ENCODE assay signal across 12 cellular contexts in genomic region chr9:136542246-136543041, GRCh38. TPM values are rescaled to one million over a fixed set of nuclear protein-coding genes. Genes with fewer than 3 reads are reported as not detected.
A peak's percentile ranks its signal among the peaks of the same experiment; 100 is the strongest.
DNase-seq lines count a peak whose midpoint lies in the region; ATAC-seq and TF ChIP-seq lines count a peak whose summit lies in the region.
"Had no signal": no experiment of that assay in that cellular context is flagged by ENCODE, and none has a peak within 500 bp of the region (broad histone marks: within the 10 kb centered on the region; RNA-seq: fewer than 3 reads in every experiment).

No MANE protein-coding gene starts in this region.

- no peak overlapping the region for H4K8ac ChIP-seq in H9 (replicated peaks; ENCODE audit: insufficient read length, low read depth, low read length)

- peaks cover 10% of the 10 kb centered on the region for H3K23me2 ChIP-seq in H9 (ENCODE audit: insufficient read length, low read depth, low read length, poor library complexity, severe bottlenecking)

- peaks cover 2% of the 10 kb centered on the region; the same call in 1 of the 2 replicates for H3K79me2 ChIP-seq in H9 (ENCODE audit: insufficient read depth, low read length)

- H3K9me3 Mint-ChIP-seq in activated CD4-positive, alpha-beta T cell treated with anti-CD3 and anti-CD28 coated beads for 36 hours (ENCODE audit: low read depth) = no peaks in the 10 kb centered on the region
- no peaks in the 10 kb centered on the region for H3K9me3 Mint-ChIP-seq in activated T-helper 17 cell treated with anti-CD3 and anti-CD28 coated beads, Interleukin-2, amount 50 U/mL, for 72 hours
- H3K9me3 Mint-ChIP-seq in immature natural killer cell = no peaks in the 10 kb centered on the region
- H3K9me3 Mint-ChIP-seq in H9 = no peaks in the 10 kb centered on the region

- H3T11ph ChIP-seq in H9 (ENCODE audit: low read length) = no peak overlapping the region

- H2BK5ac ChIP-seq in H9 (ENCODE audit: insufficient read length, low read length) = no peak overlapping the region

- H3K4me1 ChIP-seq in spleen (peaks cover 60 to 90% (median 83%) of the 10 kb centered on the region in 6 donors), H9 (ENCODE audit: insufficient read depth, low read length) (no peaks in the 10 kb centered on the region)

- no peak overlapping the region for H2BK20ac ChIP-seq in H9 (ENCODE audit: low read depth, low read length, poor library complexity, severe bottlenecking)

- peaks cover 30% of the 10 kb centered on the region for H3K36me3 Mint-ChIP-seq in activated CD4-positive, alpha-beta T cell treated with anti-CD3 and anti-CD28 coated beads for 36 hours (ENCODE audit: low read depth)
- peaks cover 61% of the 10 kb centered on the region for H3K36me3 Mint-ChIP-seq in activated T-helper 17 cell treated with anti-CD3 and anti-CD28 coated beads, Interleukin-2, amount 50 U/mL, for 72 hours (ENCODE audit: low read depth)
- peaks cover 0 to 5% (median under 1%) of the 10 kb centered on the region in 3 donors for H3K36me3 Mint-ChIP-seq in immature natural killer cell
- H3K36me3 Mint-ChIP-seq in H9 (ENCODE audit: insufficient read depth in 1 of 3, low read depth in 3 of 3) = peaks cover 9 to 49% (median 36%) of the 10 kb centered on the region in 3 experiments; a peak in 6 of 7 replicates

- POLR2A ChIA-PET in activated CD4-positive, alpha-beta T cell treated with anti-CD3 and anti-CD28 coated beads for 36 hours (lab: Charles Lee) = no interaction called here

- no peak overlapping the region for H2AFZ ChIP-seq in H9 (ENCODE audit: low read length)
- H2AFZ ChIP-seq: hepatocyte had no signal

- DNase-seq in activated CD4-positive, alpha-beta T cell treated with anti-CD3 and anti-CD28 coated beads for 36 hours = no peak
- no peak for DNase-seq in activated CD4-positive, alpha-beta T cell treated with anti-CD3 and anti-CD28 coated beads for 4 hours
- no peak for DNase-seq in immature natural killer cell
- no peak for DNase-seq in spleen
- no peak for DNase-seq in H9
- DNase-seq: NCI-H226 had no signal

- no peak overlapping the region for H4K91ac ChIP-seq in H9 (ENCODE audit: insufficient read length, low read depth, low read length)

- no peak overlapping the region for H3K23ac ChIP-seq in H9 (ENCODE audit: insufficient read length, low read depth, low read length)

- no peaks in the 10 kb centered on the region for H3K9me3 ChIP-seq in spleen
- no peaks in the 10 kb centered on the region for H3K9me3 ChIP-seq in H9 (ENCODE audit: control insufficient read depth, low read depth, low read length)

- peaks cover 69% of the 10 kb centered on the region for H3K4me1 Mint-ChIP-seq in activated CD4-positive, alpha-beta T cell treated with anti-CD3 and anti-CD28 coated beads for 36 hours
- H3K4me1 Mint-ChIP-seq in activated T-helper 17 cell treated with anti-CD3 and anti-CD28 coated beads, Interleukin-2, amount 50 U/mL, for 72 hours = peaks cover 28% of the 10 kb centered on the region
- H3K4me1 Mint-ChIP-seq in immature natural killer cell (peaks cover 70% of the 10 kb centered on the region in 2 donors), H9 (peaks cover 17 to 32% of the 10 kb centered on the region in 2 experiments)

- 61 to 80% (median 76%) methylated on average over 28 of the region's 28 CpGs for WGBS in spleen, 5 donors
- no CpG with 5 or more reads among the region's 28 CpGs for WGBS in H9 (ENCODE audit: extremely low coverage, insufficient read length, low lambda C conversion rate)

- H3K27me3 Mint-ChIP-seq in activated CD4-positive, alpha-beta T cell treated with anti-CD3 and anti-CD28 coated beads for 36 hours = no peaks in the 10 kb centered on the region
- no peaks in the 10 kb centered on the region for H3K27me3 Mint-ChIP-seq in activated T-helper 17 cell treated with anti-CD3 and anti-CD28 coated beads, Interleukin-2, amount 50 U/mL, for 72 hours
- H3K27me3 Mint-ChIP-seq in immature natural killer cell (ENCODE audit: low read depth in 3 of 3) (peaks cover 14 to 15% (median 15%) of the 10 kb centered on the region in 3 donors), H9 (ENCODE audit: low read depth) (no peaks in the 10 kb centered on the region; the same call in 1 of the 2 replicates)

- H3K79me1 ChIP-seq in H9 (ENCODE audit: insufficient read depth, low read depth, low read length, poor library complexity, severe bottlenecking) = peaks cover 15% of the 10 kb centered on the region

- H3K36me3 ChIP-seq in spleen = peaks cover 0 to 44% (median 11%) of the 10 kb centered on the region in 6 donors
- H3K36me3 ChIP-seq: cardiac muscle cell had no signal

- no peak overlapping the region for H3K18ac ChIP-seq in H9 (ENCODE audit: insufficient read length, low read depth, low read length)

- H3K14ac ChIP-seq in H9 (ENCODE audit: insufficient read depth, low read length) = no peak overlapping the region

- no peak overlapping the region for H2BK12ac ChIP-seq in H9 (ENCODE audit: insufficient read length, low read depth, low read length)

- intact Hi-C loops in activated CD4-positive, alpha-beta T cell treated with anti-CD3 and anti-CD28 coated beads for 36 hours (cut with DNase I, micrococcal nuclease) = no loop called here
- intact Hi-C loops in spleen (cut with DNase I; ENCODE audit: low total_unique reads) = no loop called here

- no peak overlapping the region for H3K4ac ChIP-seq in H9 (ENCODE audit: low read depth, low read length)

- no peak overlapping the region for H4K5ac ChIP-seq in H9 (ENCODE audit: insufficient read length, low read depth, low read length)

- no peak overlapping the region for H2AK5ac ChIP-seq in H9 (ENCODE audit: insufficient read length, low read length)

- no peak for TF ChIP-seq POLR2A in spleen (IDR thresholded peaks at IDR 0.05)

- no peak overlapping the region for H2BK15ac ChIP-seq in H9 (ENCODE audit: low read depth, low read length)

- no peak overlapping the region for H2BK120ac ChIP-seq in H9 (ENCODE audit: low read depth, low read length, poor library complexity, severe bottlenecking)

- peaks cover 2% of the 10 kb centered on the region for H4K20me1 ChIP-seq in H9 (ENCODE audit: control insufficient read depth, insufficient read depth, insufficient read length)

- TF ChIP-seq CTCF in spleen (IDR thresholded peaks at IDR 0.05 in 8 of 11, conservative IDR thresholded peaks at IDR 0.05 in 3 of 11) = no peak
- no peak for TF ChIP-seq CTCF in H9 (conservative IDR thresholded peaks at IDR 0.05)

- H3K27me3 ChIP-seq in spleen (replicated peaks in 1 of 7) (no peaks in the 10 kb centered on the region), H9 (ENCODE audit: insufficient read depth, low read length) (no peaks in the 10 kb centered on the region)
- H3K27me3 ChIP-seq: cardiac muscle cell had no signal

- H3K27ac ChIP-seq in spleen (peak overlapping the region in 7 of 8 donors; percentile 92 to 100 (median 99)), H9 (ENCODE audit: insufficient read length, low read depth, low read length) (no peak overlapping the region)
- H3K27ac ChIP-seq: cardiac muscle cell, hepatocyte had no signal

- no peak overlapping the region for H3K4me2 ChIP-seq in H9 (ENCODE audit: insufficient read depth, insufficient read length, low read length)
- H3K4me2 ChIP-seq: hepatocyte had no signal

- H3K9ac ChIP-seq in H9 (ENCODE audit: extremely low read depth, insufficient read length, low read length) = no peak overlapping the region

- peak overlapping the region in 4 of 8 donors; percentile 4 to 95 (median 90) for H3K4me3 ChIP-seq in spleen
- H3K4me3 ChIP-seq: cardiac muscle cell, hepatocyte, K562 had no signal

- CTCF ChIA-PET in activated CD4-positive, alpha-beta T cell treated with anti-CD3 and anti-CD28 coated beads for 36 hours (lab: Charles Lee) = interaction anchor here (0.6 kb wide), 1 partner anchor 235 kb away, joined by 3 read pairs; no protein-coding TSS in a partner anchor

- peak overlapping the region; percentile 92 for H3K4me3 Mint-ChIP-seq in activated CD4-positive, alpha-beta T cell treated with anti-CD3 and anti-CD28 coated beads for 36 hours
- peak overlapping the region; percentile 83 for H3K4me3 Mint-ChIP-seq in activated T-helper 17 cell treated with anti-CD3 and anti-CD28 coated beads, Interleukin-2, amount 50 U/mL, for 72 hours
- H3K4me3 Mint-ChIP-seq in immature natural killer cell (peak overlapping the region; percentile 88 to 92 (median 90)), H9 (peak overlapping the region in 1 of 2 experiments; percentile 89; a peak in 2 of 5 replicates)

- H3K27ac Mint-ChIP-seq in activated CD4-positive, alpha-beta T cell treated with anti-CD3 and anti-CD28 coated beads for 36 hours = peak overlapping the region; percentile 24
- no peak overlapping the region for H3K27ac Mint-ChIP-seq in activated T-helper 17 cell treated with anti-CD3 and anti-CD28 coated beads, Interleukin-2, amount 50 U/mL, for 72 hours
- H3K27ac Mint-ChIP-seq in immature natural killer cell = peak overlapping the region; percentile 35 to 78 (median 60)
- H3K27ac Mint-ChIP-seq in H9 = no peak overlapping the region

- H3K56ac ChIP-seq in H9 (ENCODE audit: insufficient read length, low read depth, low read length) = no peak overlapping the region

- ATAC-seq in activated CD4-positive, alpha-beta T cell treated with anti-CD3 and anti-CD28 coated beads for 36 hours = no peak
- ATAC-seq in activated T-helper 17 cell treated with anti-CD3 and anti-CD28 coated beads, Interleukin-2, amount 50 U/mL, for 72 hours (replicated peaks) = no peak
- no peak for ATAC-seq in GM19397 (IDR thresholded peaks at IDR 0.05; ENCODE audit: unreplicated experiment)
- no peak for ATAC-seq in HG03045 (IDR thresholded peaks at IDR 0.05; ENCODE audit: unreplicated experiment)
- ATAC-seq: K562 had no signal

RNA-seq across cellular contexts. Expression of gene NOTCH1, which starts 3.4 kb away (rescaled TPM):
- total RNA-seq in activated CD4-positive, alpha-beta T cell treated with anti-CD3 and anti-CD28 coated beads for 36 hours = 10 to 100 TPM; 70.0 to 79.4 TPM
- 10 to 100 TPM; 63.8 to 65.9 TPM for total RNA-seq in activated T-helper 17 cell treated with anti-CD3 and anti-CD28 coated beads, Interleukin-2, amount 50 U/mL, for 72 hours
- polyA plus RNA-seq in immature natural killer cell (10 to 100 TPM in 1 of 3 donors, 1 to 10 TPM in 1, under 1 TPM in 1; 0.98 to 22.8 (median 4.3) TPM), spleen (10 to 100 TPM in 1 of 3 donors, 1 to 10 TPM in 2; 4.9 to 27.2 (median 8.3) TPM)
- total RNA-seq in spleen (100 to 1,000 TPM in 4 of 7 donors, 10 to 100 TPM in 3; 88.6 to 140 (median 117) TPM), H9 (2021) (63.7 and 71.6 TPM in 2 replicates)

RNA-seq across cellular contexts. Expression of gene SEC16A, which starts 59.6 kb away (rescaled TPM):
- 10 to 100 TPM; 62.7 TPM for total RNA-seq in activated CD4-positive, alpha-beta T cell treated with anti-CD3 and anti-CD28 coated beads for 36 hours
- 10 to 100 TPM; 56.0 to 85.3 TPM for total RNA-seq in activated T-helper 17 cell treated with anti-CD3 and anti-CD28 coated beads, Interleukin-2, amount 50 U/mL, for 72 hours
- polyA plus RNA-seq in immature natural killer cell = 10 to 100 TPM in 2 of 3 donors, 1 to 10 TPM in 1; 3.9 to 46.0 (median 15.9) TPM
- total RNA-seq in spleen = 10 to 100 TPM; 74.6 to 92.1 (median 87.8) TPM
- 10 to 100 TPM; 35.0 to 58.9 (median 52.6) TPM for polyA plus RNA-seq in spleen
- total RNA-seq in H9 (2021) = 52.1 and 56.4 TPM in 2 replicates

Comparison
In these comparisons a context has a peak if more than half of its experiments do, and no peak if none do; other contexts are left out.
1. H3K27ac Mint-ChIP-seq: peak in activated CD4-positive, alpha-beta T cell treated with anti-CD3 and anti-CD28 coated beads for 36 hours (single experiment) and immature natural killer cell (6 of 6); none in activated T-helper 17 cell treated with anti-CD3 and anti-CD28 coated beads, Interleukin-2, amount 50 U/mL, for 72 hours (single experiment) and H9 (0 of 3).